ENCODE assay signal across 20 cellular contexts in the genomic region with DNA sequence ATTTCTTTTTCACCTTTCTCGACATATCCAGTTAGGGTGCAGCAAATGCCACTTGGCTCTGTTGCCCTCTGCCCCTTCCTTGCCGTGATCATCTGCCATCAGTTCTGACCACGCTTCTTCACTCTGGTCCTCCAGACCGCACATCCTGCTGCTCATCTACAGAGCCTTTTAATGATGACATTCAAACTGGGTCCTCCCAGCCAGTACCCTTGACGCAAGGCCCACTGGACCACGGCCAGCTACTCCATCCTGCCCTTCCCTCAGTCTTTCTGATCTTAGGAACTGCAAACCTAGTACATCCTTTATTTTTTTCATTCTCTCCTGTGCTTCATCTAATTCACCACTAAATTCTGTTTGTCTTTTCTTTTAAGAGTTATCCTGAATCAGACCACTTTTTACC.
A peak's percentile ranks its signal among the peaks of the same experiment; 100 is the strongest.
DNase-seq lines count a peak whose midpoint lies in the region; ATAC-seq and TF ChIP-seq lines count a peak whose summit lies in the region.
"Had no signal": no experiment of that assay in that cellular context is flagged by ENCODE, and none has a peak within 500 bp of the region (broad histone marks: within the 10 kb centered on the region; RNA-seq: fewer than 3 reads in every experiment).

No MANE protein-coding gene starts in this region.

- H3K27ac ChIP-seq in right cardiac atrium (ENCODE audit: low read length) (no peak overlapping the region), VCaP (peak overlapping the region; percentile 66; the same call in 1 of the 2 replicates)
- H3K27ac ChIP-seq: 22Rv1, BLaER1, C4-2B had no signal

- H3K4me3 Mint-ChIP-seq in chondrocyte (ENCODE audit: unreplicated experiment) (no peak overlapping the region), osteocyte (ENCODE audit: unreplicated experiment) (no peak overlapping the region)
- H3K4me3 Mint-ChIP-seq: B cell; CD4-positive, CD25-positive, alpha-beta regulatory T cell; CD8-positive, alpha-beta T cell had no signal

- no peaks in the 10 kb centered on the region for H3K27me3 ChIP-seq in right cardiac atrium (ENCODE audit: control insufficient read depth, insufficient read depth)
- H3K27me3 ChIP-seq: BLaER1 had no signal

- POLR2A ChIA-PET in HEK293T (lab: Yijun Ruan, JAX) = no interaction called here

- ATAC-seq in right cardiac atrium (peak in 1 of 2 donors; percentile 39), Right ventricle myocardium superior (ENCODE audit: poor library complexity) (no peak), HG02938 (IDR thresholded peaks at IDR 0.05; ENCODE audit: unreplicated experiment) (no peak), HG02840 (IDR thresholded peaks at IDR 0.05; ENCODE audit: low FRiP score, unreplicated experiment) (no peak)
- ATAC-seq: CD8-positive, alpha-beta T cell had no signal

- TF ChIP-seq CTCF in VCaP (conservative IDR thresholded peaks at IDR 0.05) (no peak), chondrocyte (IDR thresholded peaks at IDR 0.05) (no peak), osteocyte (IDR thresholded peaks at IDR 0.05) (no peak)

- intact Hi-C loops in right cardiac atrium (cut with DNase I) = no loop called here
- intact Hi-C loops in Right ventricle myocardium superior (cut with DNase I) = no loop called here

- H3K4me1 Mint-ChIP-seq in chondrocyte (ENCODE audit: low read depth) (peaks cover 50% of the 10 kb centered on the region), osteocyte (ENCODE audit: unreplicated experiment) (peaks cover 34% of the 10 kb centered on the region)
- H3K4me1 Mint-ChIP-seq: B cell; CD4-positive, CD25-positive, alpha-beta regulatory T cell had no signal

- H3K27ac Mint-ChIP-seq in chondrocyte (ENCODE audit: unreplicated experiment) = peak overlapping the region; percentile 34
- peak overlapping the region; percentile 96 for H3K27ac Mint-ChIP-seq in osteocyte (ENCODE audit: unreplicated experiment)
- H3K27ac Mint-ChIP-seq: B cell; CD4-positive, CD25-positive, alpha-beta regulatory T cell; CD8-positive, alpha-beta T cell had no signal

- no peak overlapping the region for H3K4me3 ChIP-seq in right cardiac atrium (ENCODE audit: low read length)
- H3K4me3 ChIP-seq: BLaER1 had no signal

- H3K4me1 ChIP-seq in right cardiac atrium (ENCODE audit: control insufficient read depth, insufficient read depth, low read length) = peaks cover 7% of the 10 kb centered on the region
- H3K4me1 ChIP-seq: BLaER1, Caco-2 had no signal

- WGBS in right cardiac atrium = 67% methylated on average over 6 of the region's 6 CpGs

- CTCF ChIA-PET in HEK293T (lab: Yijun Ruan, JAX) = no interaction called here

- DNase-seq in right cardiac atrium = peak in 2 of 3 donors; percentile 58 to 62
- DNase-seq in Right ventricle myocardium superior = no peak
- no peak for DNase-seq in chondrocyte (ENCODE audit: low spot score)
- DNase-seq in osteocyte (ENCODE audit: extremely low spot score, unreplicated experiment) = no peak
- no peak for DNase-seq in HEK293T (ENCODE audit: extremely low spot score)
- DNase-seq: Caco-2; CD4-positive, CD25-positive, alpha-beta regulatory T cell; CD8-positive, alpha-beta T cell; DMS153; DND-41; GDM1; H7; HCEC 1CT had no signal

- H3K27me3 Mint-ChIP-seq in chondrocyte (ENCODE audit: low read depth) = no peaks in the 10 kb centered on the region
- no peaks in the 10 kb centered on the region for H3K27me3 Mint-ChIP-seq in osteocyte (ENCODE audit: unreplicated experiment)
- H3K27me3 Mint-ChIP-seq: B cell; CD4-positive, CD25-positive, alpha-beta regulatory T cell had no signal

- H3K36me3 Mint-ChIP-seq in chondrocyte (ENCODE audit: low read depth) (peaks cover 6% of the 10 kb centered on the region), osteocyte (ENCODE audit: unreplicated experiment) (peaks cover 14% of the 10 kb centered on the region)
- H3K36me3 Mint-ChIP-seq: CD4-positive, CD25-positive, alpha-beta regulatory T cell; CD8-positive, alpha-beta T cell had no signal

- no peaks in the 10 kb centered on the region for H3K9me3 ChIP-seq in right cardiac atrium (ENCODE audit: control insufficient read depth, low read length)
- H3K9me3 ChIP-seq: BLaER1, Caco-2 had no signal

- H3K9me3 Mint-ChIP-seq in chondrocyte (ENCODE audit: low read depth) = no peaks in the 10 kb centered on the region
- no peaks in the 10 kb centered on the region for H3K9me3 Mint-ChIP-seq in osteocyte (ENCODE audit: unreplicated experiment)
- H3K9me3 Mint-ChIP-seq: CD8-positive, alpha-beta T cell had no signal

TF ChIP-seq in HEK293T, 16 proteins besides CTCF, POLR2A, EP300 and RAD21:
- no peak for TF ChIP-seq CTBP1 (IDR thresholded peaks at IDR 0.05; ENCODE audit: borderline replicate concordance)
- no peak for TF ChIP-seq FOXA1 (IDR thresholded peaks at IDR 0.05)
- TF ChIP-seq HDGF (IDR thresholded peaks at IDR 0.05; ENCODE audit: borderline replicate concordance) = no peak
- no peak for TF ChIP-seq NFRKB (IDR thresholded peaks at IDR 0.05)
- TF ChIP-seq SP1 (IDR thresholded peaks at IDR 0.05) = no peak
- no peak for TF ChIP-seq FOXM1 (IDR thresholded peaks at IDR 0.05; ENCODE audit: borderline replicate concordance)
- no peak for TF ChIP-seq TARDBP (IDR thresholded peaks at IDR 0.05)
TF ChIP-seq in HEK293T: peak in this region for 0.

Comparison
In these comparisons a context has a peak if more than half of its experiments do, and no peak if none do; other contexts are left out.
1. DNase-seq: peak in right cardiac atrium (2 of 3); none in Right ventricle myocardium superior (single experiment), chondrocyte (single experiment), osteocyte (single experiment) and HEK293T (single experiment).